ENCODE assay signal across 17 cellular contexts in genomic region chr7:4399596-4399995, GRCh38.
DNase-seq lines count a peak whose midpoint lies in the region; ATAC-seq and TF ChIP-seq lines count a peak whose summit lies in the region.
"Had no signal": no experiment of that assay in that cellular context is flagged by ENCODE, and none has a peak within 500 bp of the region (broad histone marks: within the 10 kb centered on the region; RNA-seq: fewer than 3 reads in every experiment).

No MANE protein-coding gene starts in this region.

- H3K4me1 ChIP-seq in heart left ventricle (no peaks in the 10 kb centered on the region), vagina (no peaks in the 10 kb centered on the region), stomach (no peaks in the 10 kb centered on the region)
- H3K4me1 ChIP-seq: A549; BLaER1 treated with 17β-estradiol and CSF1 and Interleukin-3, amounts not matched to agents 10 nM and 100 nM; Caco-2 had no signal

- no peak for ATAC-seq in heart left ventricle
- ATAC-seq: A549; CD8-positive, alpha-beta T cell; GM12878 had no signal

- H3K36me3 ChIP-seq in heart left ventricle, result no peaks in the 10 kb centered on the region
- H3K36me3 ChIP-seq in vagina, result no peaks in the 10 kb centered on the region
- no peaks in the 10 kb centered on the region for H3K36me3 ChIP-seq in stomach
- H3K36me3 ChIP-seq: BLaER1 treated with 17β-estradiol and CSF1 and Interleukin-3, amounts not matched to agents 10 nM and 100 nM had no signal

- TF ChIP-seq CTCF in heart left ventricle (IDR thresholded peaks at IDR 0.05), result no peak
- TF ChIP-seq CTCF in vagina (IDR thresholded peaks at IDR 0.05), result no peak
- TF ChIP-seq CTCF in stomach (IDR thresholded peaks at IDR 0.05), result no peak

- H3K27me3 ChIP-seq in heart left ventricle (peaks cover 0 to 3% (median 0%) of the 10 kb centered on the region in 9 donors), vagina (no peaks in the 10 kb centered on the region), stomach (no peaks in the 10 kb centered on the region)
- H3K27me3 ChIP-seq: BLaER1 treated with 17β-estradiol and CSF1 and Interleukin-3, amounts not matched to agents 10 nM and 100 nM had no signal

- H3K9me3 ChIP-seq in heart left ventricle, result peaks cover 0 to 15% (median 0%) of the 10 kb centered on the region in 12 donors
- H3K9me3 ChIP-seq in vagina, result no peaks in the 10 kb centered on the region
- H3K9me3 ChIP-seq in stomach, result peaks cover 0 to 6% (median 0%) of the 10 kb centered on the region in 4 donors

- peak; percentile 60 for DNase-seq in cardiac septum (ENCODE audit: low spot score)
- DNase-seq in heart left ventricle, result no peak
- peak; percentile 26 for DNase-seq in islet precursor cell
- peak; percentile 46 to 49 for DNase-seq in vagina (ENCODE audit: extremely low spot score in 2 of 2)
- no peak for DNase-seq in stomach
- DNase-seq: AML-193; Caco-2; Calu3; CD4-positive, alpha-beta T cell; CD8-positive, alpha-beta T cell; DMS79 treated with DMSO at 0.1 percent for 48 hours; GDM1 had no signal

- WGBS in heart left ventricle, 4 donors, result 82 to 87% (median 85%) methylated on average over 8 of the region's 8 CpGs
- WGBS in stomach, 5 donors, result 83 to 93% (median 86%) methylated on average over 8 of the region's 8 CpGs

- TF ChIP-seq POLR2A in heart left ventricle (IDR thresholded peaks at IDR 0.05), result no peak
- no peak for TF ChIP-seq POLR2A in vagina (IDR thresholded peaks at IDR 0.05)
- TF ChIP-seq POLR2A in stomach (IDR thresholded peaks at IDR 0.05), result no peak

- no peak for TF ChIP-seq EP300 in stomach (IDR thresholded peaks at IDR 0.05)

- intact Hi-C loops in cardiac septum (cut with DNase I) (no loop called here), heart left ventricle (cut with DNase I) (no loop called here), vagina (cut with DNase I) (no loop called here), stomach (cut with DNase I; ENCODE audit: low total_unique reads) (no loop called here)

- H3K27ac ChIP-seq in heart left ventricle, result no peak overlapping the region
- H3K27ac ChIP-seq in vagina, result no peak overlapping the region
- H3K27ac ChIP-seq in stomach, result no peak overlapping the region
- H3K27ac ChIP-seq: 22Rv1; A549; BLaER1 treated with 17β-estradiol and CSF1 and Interleukin-3, amounts not matched to agents 10 nM and 100 nM; C4-2B had no signal

- no peak overlapping the region for H3K4me3 ChIP-seq in heart left ventricle
- H3K4me3 ChIP-seq in vagina, result no peak overlapping the region
- no peak overlapping the region for H3K4me3 ChIP-seq in stomach
- H3K4me3 ChIP-seq: A549; BLaER1 treated with 17β-estradiol and CSF1 and Interleukin-3, amounts not matched to agents 10 nM and 100 nM; GM12878 had no signal

Comparison
In these comparisons a context has a peak if more than half of its experiments do, and no peak if none do; other contexts are left out.
1. DNase-seq: peak in cardiac septum (single experiment), islet precursor cell (single experiment) and vagina (2 of 2); none in heart left ventricle (0 of 5) and stomach (single experiment).